In the genomic region with DNA sequence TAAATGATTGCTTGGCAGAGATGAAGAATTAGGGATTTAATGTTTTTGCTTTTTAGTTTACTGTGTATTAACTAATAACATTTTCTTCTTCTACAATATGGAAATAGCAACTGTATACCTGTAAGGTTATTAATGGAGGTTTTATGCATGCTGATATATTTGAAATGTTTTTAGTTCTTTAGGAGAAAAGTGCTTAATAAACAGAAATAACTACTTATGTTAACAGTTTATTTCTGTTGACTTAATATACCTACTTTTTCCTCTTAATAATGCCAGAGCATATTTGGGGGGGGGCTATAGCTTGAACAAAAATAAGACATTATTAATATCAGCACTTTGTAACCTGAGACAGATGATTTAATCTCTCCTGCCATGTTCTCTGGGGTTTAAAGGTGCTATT, we compare ENCODE assay signal across 31 cellular contexts.
"Had no signal": no experiment of that assay in that cellular context is flagged by ENCODE, and none has a peak within 500 bp of the region (broad histone marks: within the 10 kb centered on the region; RNA-seq: fewer than 3 reads in every experiment).

No MANE protein-coding gene starts in this region.

- DNase-seq: naive thymus-derived CD4-positive, alpha-beta T cell; natural killer cell; occipital lobe; ovary; posterior cingulate gyrus; psoas muscle; right cardiac atrium; spleen; stimulated activated CD4-positive, alpha-beta T cell treated with anti-CD3 and anti-CD28 coated beads, Interleukin-12 subunit alpha, Interleukin-12 subunit beta, amount 100 ng/mL, for 4 hours; stimulated activated CD4-positive, alpha-beta T cell treated with anti-CD3 and anti-CD28 coated beads, Interleukin-1b, Interleukin-23, amount 100 ng/mL, for 48 hours; stimulated activated CD4-positive, alpha-beta T cell treated with anti-CD3 and anti-CD28 coated beads, Interleukin-4, amount 100 ng/mL, for 1 hour; stimulated activated CD4-positive, alpha-beta T cell treated with anti-CD3 and anti-CD28 coated beads, Interleukin-4, amount 100 ng/mL, for 4 hours; stimulated activated CD8-positive, alpha-beta memory T cell treated with anti-CD3 and anti-CD28 coated beads, Interleukin-4, amount 100 ng/mL, for 48 hours; stimulated activated naive CD4-positive, alpha-beta T cell; stimulated activated naive CD8-positive, alpha-beta T cell treated with anti-CD3 and anti-CD28 coated beads, Interleukin-15, amount 100 ng/mL, for 72 hours; stimulated activated naive CD8-positive, alpha-beta T cell treated with anti-CD3 and anti-CD28 coated beads, Interleukin-15, Interleukin-2, amounts not matched to agents 100 U/mL and 50 U/mL, for 24 hours; substantia nigra; testis; tibial artery; transverse colon; upper lobe of right lung; uterus had no signal

- H3K4me3 ChIP-seq: ovary, psoas muscle, skin epidermis, smooth muscle cell, spleen, suprapubic skin, testis, tibial artery, transverse colon, upper lobe of right lung, uterus had no signal

- H3K4me2 ChIP-seq: smooth muscle cell had no signal

- H3K9me3 Mint-ChIP-seq: nephron; stimulated activated memory B cell treated with anti-CD40 and anti-IgM and Interleukin-4, amounts not matched to agents 10 μg/mL and 1 μg/mL and 100 μg/mL, for 72 hours; stimulated activated naive CD8-positive, alpha-beta T cell treated with anti-CD3 and anti-CD28 coated beads, Interleukin-15, amount 100 ng/mL, for 72 hours; type B pancreatic cell had no signal

- H3K27ac ChIP-seq: ovary, parathyroid adenoma, psoas muscle, skin epidermis, spleen, suprapubic skin, testis, tibial artery, transverse colon, upper lobe of right lung, uterus had no signal

- H3K4me1 ChIP-seq: parathyroid adenoma, psoas muscle, spleen, suprapubic skin, testis, tibial artery, transverse colon, upper lobe of right lung, uterus had no signal

- H3K27me3 Mint-ChIP-seq: naive thymus-derived CD4-positive, alpha-beta T cell; progenitor cell of endocrine pancreas; stimulated activated memory B cell treated with anti-CD40 and anti-IgM and Interleukin-4, amounts not matched to agents 10 μg/mL and 1 μg/mL and 100 μg/mL, for 72 hours; stimulated activated naive CD8-positive, alpha-beta T cell treated with anti-CD3 and anti-CD28 coated beads, Interleukin-15, amount 100 ng/mL, for 72 hours; type B pancreatic cell had no signal

- H2AFZ ChIP-seq: parathyroid adenoma had no signal

- ATAC-seq: naive thymus-derived CD4-positive, alpha-beta T cell; natural killer cell; psoas muscle; right cardiac atrium; sciatic nerve; stimulated activated memory B cell treated with anti-CD40 and anti-IgM and Interleukin-4, amounts not matched to agents 10 μg/mL and 1 μg/mL and 100 μg/mL, for 72 hours; stimulated activated naive CD8-positive, alpha-beta T cell treated with anti-CD3 and anti-CD28 coated beads, Interleukin-15, amount 100 ng/mL, for 72 hours; stimulated activated naive CD8-positive, alpha-beta T cell treated with anti-CD3 and anti-CD28 coated beads, Interleukin-15, Interleukin-2, amounts not matched to agents 100 U/mL and 50 U/mL, for 24 hours; upper lobe of right lung had no signal

- H3K27ac Mint-ChIP-seq: naive thymus-derived CD4-positive, alpha-beta T cell; natural killer cell; nephron; progenitor cell of endocrine pancreas; stimulated activated memory B cell treated with anti-CD40 and anti-IgM and Interleukin-4, amounts not matched to agents 10 μg/mL and 1 μg/mL and 100 μg/mL, for 72 hours; stimulated activated naive CD8-positive, alpha-beta T cell treated with anti-CD3 and anti-CD28 coated beads, Interleukin-15, amount 100 ng/mL, for 72 hours; type B pancreatic cell had no signal

- H3K4me1 Mint-ChIP-seq: naive thymus-derived CD4-positive, alpha-beta T cell; natural killer cell; nephron; stimulated activated memory B cell treated with anti-CD40 and anti-IgM and Interleukin-4, amounts not matched to agents 10 μg/mL and 1 μg/mL and 100 μg/mL, for 72 hours; stimulated activated naive CD8-positive, alpha-beta T cell treated with anti-CD3 and anti-CD28 coated beads, Interleukin-15, amount 100 ng/mL, for 72 hours had no signal

- H3K36me3 Mint-ChIP-seq: naive thymus-derived CD4-positive, alpha-beta T cell; natural killer cell; stimulated activated memory B cell treated with anti-CD40 and anti-IgM and Interleukin-4, amounts not matched to agents 10 μg/mL and 1 μg/mL and 100 μg/mL, for 72 hours had no signal

- H3K9me3 ChIP-seq: psoas muscle, spleen, suprapubic skin, testis, tibial artery, transverse colon, upper lobe of right lung, uterus had no signal

- H3K79me2 ChIP-seq: parathyroid adenoma had no signal

- H3K27me3 ChIP-seq: ovary, spleen, suprapubic skin, testis, tibial artery, transverse colon, upper lobe of right lung, uterus had no signal

- H3K4me3 Mint-ChIP-seq: naive thymus-derived CD4-positive, alpha-beta T cell; natural killer cell; nephron; stimulated activated memory B cell treated with anti-CD40 and anti-IgM and Interleukin-4, amounts not matched to agents 10 μg/mL and 1 μg/mL and 100 μg/mL, for 72 hours; stimulated activated naive CD8-positive, alpha-beta T cell treated with anti-CD3 and anti-CD28 coated beads, Interleukin-15, amount 100 ng/mL, for 72 hours; type B pancreatic cell had no signal

- H3K36me3 ChIP-seq: ovary, spleen, suprapubic skin, tibial artery, transverse colon, upper lobe of right lung, uterus had no signal
